12 cellular contexts compared by ENCODE assay signal in the genomic region with DNA sequence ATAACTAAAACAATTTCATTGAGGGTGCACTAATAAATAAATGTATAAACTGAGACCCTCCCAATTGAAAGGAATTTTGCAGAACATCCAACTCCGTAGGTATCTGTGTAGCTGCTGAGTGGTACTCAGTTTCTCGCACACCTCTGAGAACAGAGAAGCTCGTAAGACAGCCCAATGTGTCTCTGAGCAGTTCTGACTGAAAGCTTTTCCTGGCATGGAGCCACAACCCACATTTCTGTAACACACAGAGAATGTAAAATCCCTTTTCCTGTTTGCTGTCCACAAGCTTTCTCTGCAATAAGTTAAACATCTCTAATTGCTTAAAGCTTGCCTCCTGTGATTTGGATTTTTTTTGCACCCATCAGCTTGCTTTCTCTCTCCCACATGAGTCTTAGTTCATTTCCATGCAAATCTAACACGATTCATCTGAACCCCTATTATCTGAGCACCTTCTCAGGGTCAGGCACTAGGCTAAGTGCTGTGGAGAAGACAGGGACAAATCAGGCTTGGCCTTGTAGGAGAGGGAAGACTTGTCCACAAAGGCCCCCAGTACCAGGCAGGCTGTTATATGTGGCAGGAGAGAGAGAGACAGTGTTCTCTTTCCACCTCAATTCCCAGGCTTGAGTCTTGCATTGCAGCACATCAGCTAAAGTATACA. TPM values are rescaled to one million over a fixed set of nuclear protein-coding genes. Genes with fewer than 3 reads are reported as not detected.
A peak's percentile ranks its signal among the peaks of the same experiment; 100 is the strongest.
DNase-seq lines count a peak whose midpoint lies in the region; ATAC-seq and TF ChIP-seq lines count a peak whose summit lies in the region.
"Had no signal": no experiment of that assay in that cellular context is flagged by ENCODE, and none has a peak within 500 bp of the region (broad histone marks: within the 10 kb centered on the region; RNA-seq: fewer than 3 reads in every experiment).

No MANE protein-coding gene starts in this region.

- H3K4me3 Mint-ChIP-seq in chondrocyte (ENCODE audit: unreplicated experiment), result no peak overlapping the region
- H3K4me3 Mint-ChIP-seq: activated naive CD4-positive, alpha-beta T cell treated with anti-CD3 and anti-CD28 coated beads, Interleukin-2, amount 50 U/mL, for 24 hours had no signal

- no peak for TF ChIP-seq CTCF in chondrocyte (IDR thresholded peaks at IDR 0.05)

- H3K4me1 Mint-ChIP-seq in chondrocyte (ENCODE audit: low read depth), result peaks cover 16% of the 10 kb centered on the region

- peaks cover 7% of the 10 kb centered on the region for H3K27me3 Mint-ChIP-seq in chondrocyte (ENCODE audit: low read depth)

- H3K36me3 Mint-ChIP-seq in chondrocyte (ENCODE audit: low read depth), result peaks cover 4% of the 10 kb centered on the region
- H3K36me3 Mint-ChIP-seq: activated naive CD4-positive, alpha-beta T cell treated with anti-CD3 and anti-CD28 coated beads, Interleukin-2, amount 50 U/mL, for 24 hours had no signal

- DNase-seq in NCI-H2081 (lab: John Stamatoyannopoulos, UW), result peak; percentile 11 to 32
- DNase-seq in NCI-H2081 treated with DMSO at 0.1 percent for 48 hours (lab: John Stamatoyannopoulos, UW), result no peak
- peak; percentile 30 for DNase-seq in NAMALWA (ENCODE audit: low spot score)
- no peak for DNase-seq in chondrocyte (ENCODE audit: low spot score)
- DNase-seq in renal cortical epithelial cell (ENCODE audit: low read depth), result peak; percentile 63
- no peak for DNase-seq in retina
- DNase-seq in NOMO-1 (lab: John Stamatoyannopoulos, UW; ENCODE audit: unreplicated experiment in 2 of 2), result no peak
- DNase-seq: NCI-H524; stimulated activated CD4-positive, alpha-beta T cell treated with anti-CD3 and anti-CD28 coated beads, Interleukin-2, amount 100 ng/mL, for 24 hours had no signal

- peaks cover 17% of the 10 kb centered on the region for H3K9me3 Mint-ChIP-seq in chondrocyte (ENCODE audit: low read depth)
- H3K9me3 Mint-ChIP-seq: activated naive CD4-positive, alpha-beta T cell treated with anti-CD3 and anti-CD28 coated beads, Interleukin-2, amount 50 U/mL, for 24 hours had no signal

- peak overlapping the region; percentile 41 for H3K27ac Mint-ChIP-seq in chondrocyte (ENCODE audit: unreplicated experiment)
- H3K27ac Mint-ChIP-seq: activated naive CD4-positive, alpha-beta T cell treated with anti-CD3 and anti-CD28 coated beads, Interleukin-2, amount 50 U/mL, for 24 hours had no signal

- no peak for ATAC-seq in HG02623 (IDR thresholded peaks at IDR 0.05; ENCODE audit: unreplicated experiment)
- ATAC-seq: gastroesophageal sphincter had no signal

RNA-seq across cellular contexts. Expression of a gene that starts 44.2 kb away (rescaled TPM):
- total RNA-seq in chondrocyte (5.2 to 7.1 TPM (median 5.4 TPM) in 3 replicates), renal cortical epithelial cell (0.05 and 0.35 TPM in 2 replicates)

Comparison
In these comparisons a context has a peak if more than half of its experiments do, and no peak if none do; other contexts are left out.
1. DNase-seq: peak in NCI-H2081 (2 of 2), NAMALWA (single experiment) and renal cortical epithelial cell (single experiment); none in NCI-H2081 treated with DMSO at 0.1 percent for 48 hours (single experiment), chondrocyte (single experiment), retina (single experiment) and NOMO-1 (0 of 2).